8 cellular contexts compared by ENCODE assay signal in genomic region chr6:161038229-161039003, GRCh38. TPM values are rescaled to one million over a fixed set of nuclear protein-coding genes. Genes with fewer than 3 reads are reported as not detected.
DNase-seq lines count a peak whose midpoint lies in the region; ATAC-seq and TF ChIP-seq lines count a peak whose summit lies in the region.

No MANE protein-coding gene starts in this region.

- no peak overlapping the region for H3K4me3 ChIP-seq in astrocyte of the cerebellum (ENCODE audit: low read depth, low read length)
- H3K4me3 ChIP-seq in lower lobe of right lung = no peak overlapping the region

- H3K36me3 ChIP-seq in lower lobe of right lung = peaks cover 43% of the 10 kb centered on the region

- TF ChIP-seq CTCF in astrocyte of the cerebellum (IDR thresholded peaks at IDR 0.05; ENCODE audit: low read depth, low read length, missing control alignments) (peak; percentile 58), lower lobe of right lung (IDR thresholded peaks at IDR 0.05) (no peak)

- ATAC-seq in Right ventricle myocardium inferior = peak; percentile 84
- peak; percentile 88 for ATAC-seq in HG03095 (IDR thresholded peaks at IDR 0.05; ENCODE audit: unreplicated experiment)
- ATAC-seq in lower lobe of right lung = peak; percentile 28 to 57

- no peak for DNase-seq in Right ventricle myocardium inferior (ENCODE audit: missing footprints)
- DNase-seq in cardiac septum (ENCODE audit: low spot score) = no peak
- DNase-seq in astrocyte of the cerebellum (ENCODE audit: low read depth) = peak; percentile 97
- no peak for DNase-seq in lower lobe of right lung
- DNase-seq in SKM-1 treated with dmso at 0.1 percent for 144 hours (lab: John Stamatoyannopoulos, UW; ENCODE audit: unreplicated experiment) = no peak
- DNase-seq in DMS153 treated with DMSO at 0.1 percent for 48 hours (lab: John Stamatoyannopoulos, UW; ENCODE audit: unreplicated experiment) = no peak
- DNase-seq in NCI-H1105 treated with DMSO at 0.1 percent for 48 hours (lab: John Stamatoyannopoulos, UW) = no peak

- H3K27me3 ChIP-seq in lower lobe of right lung (ENCODE audit: low read depth) = no peaks in the 10 kb centered on the region

- intact Hi-C loops in Right ventricle myocardium inferior (cut with DNase I) (no loop called here), cardiac septum (cut with DNase I) (no loop called here), lower lobe of right lung (cut with DNase I) (no loop called here)

- in situ Hi-C loops in astrocyte of the cerebellum (cut with HindIII; ENCODE audit: low sequenced_read_pairs) = no loop called here

- no peaks in the 10 kb centered on the region for H3K9me3 ChIP-seq in lower lobe of right lung

- H3K27ac ChIP-seq in lower lobe of right lung = no peak overlapping the region

- no peaks in the 10 kb centered on the region for H3K4me1 ChIP-seq in lower lobe of right lung

RNA-seq across cellular contexts. Expression of gene MAP3K4, which starts 46.8 kb away (rescaled TPM):
- total RNA-seq in Right ventricle myocardium inferior (49.0 TPM), cardiac septum (30.9 TPM), lower lobe of right lung (47.2 TPM)
